14 cellular contexts compared by ENCODE assay signal in the genomic region with DNA sequence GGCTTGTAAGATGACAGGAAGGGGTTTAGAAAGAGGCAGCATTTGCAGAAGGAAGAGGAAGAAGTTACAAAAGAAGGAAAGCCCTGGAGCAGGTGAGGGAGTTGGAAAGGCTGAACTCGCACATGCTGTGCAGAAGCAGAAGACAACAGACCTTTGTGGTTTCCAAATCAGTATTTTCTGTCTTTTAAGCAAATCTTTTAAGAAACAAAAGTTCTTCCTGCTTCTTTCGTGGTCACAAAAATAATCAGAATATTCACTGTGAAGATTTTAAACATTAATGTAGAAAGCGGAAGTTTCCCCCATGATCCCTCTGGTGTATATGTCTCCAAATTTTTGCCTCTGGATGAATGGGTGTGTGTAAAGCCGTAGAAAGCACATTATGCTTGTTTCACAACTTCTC. TPM values are rescaled to one million over a fixed set of nuclear protein-coding genes. Genes with fewer than 3 reads are reported as not detected.
DNase-seq lines count a peak whose midpoint lies in the region; ATAC-seq and TF ChIP-seq lines count a peak whose summit lies in the region.
"Had no signal": no experiment of that assay in that cellular context is flagged by ENCODE, and none has a peak within 500 bp of the region (broad histone marks: within the 10 kb centered on the region; RNA-seq: fewer than 3 reads in every experiment).

No MANE protein-coding gene starts in this region.

- H3K27ac ChIP-seq in breast epithelium (peak overlapping the region; percentile 39 to 77), mammary epithelial cell (ENCODE audit: insufficient read depth, low read depth, low read length) (no peak overlapping the region), transverse colon (peak overlapping the region in 3 of 4 donors; percentile 4 to 72 (median 68)), right cardiac atrium (ENCODE audit: low read length) (no peak overlapping the region)
- H3K27ac ChIP-seq: prostate gland had no signal

- no peak overlapping the region for H3K4me3 Mint-ChIP-seq in WTC11

- no peak overlapping the region for H3K4me3 ChIP-seq in breast epithelium
- no peak overlapping the region for H3K4me3 ChIP-seq in mammary epithelial cell (replicated peaks in 1 of 3; ENCODE audit: insufficient read depth in 1 of 3, low read depth in 2 of 3, low read length in 3 of 3)
- no peak overlapping the region for H3K4me3 ChIP-seq in Jurkat, Clone E6-1 (ENCODE audit: low read length)
- no peak overlapping the region for H3K4me3 ChIP-seq in transverse colon
- no peak overlapping the region for H3K4me3 ChIP-seq in right cardiac atrium (ENCODE audit: low read length)
- H3K4me3 ChIP-seq: prostate gland had no signal

- dilution Hi-C loops in mammary epithelial cell (cut with HindIII; ENCODE audit: low sequenced_read_pairs) = no loop called here

- H3K9me3 Mint-ChIP-seq in WTC11 = peaks cover 25% of the 10 kb centered on the region

- ATAC-seq in WTC11 = no peak
- no peak for ATAC-seq in right cardiac atrium

- no peaks in the 10 kb centered on the region for H3K27me3 Mint-ChIP-seq in WTC11 (ENCODE audit: low read depth)

- no peak for TF ChIP-seq POLR2A in breast epithelium (IDR thresholded peaks at IDR 0.05)
- TF ChIP-seq POLR2A in transverse colon (IDR thresholded peaks at IDR 0.05) = no peak

- H3K79me2 ChIP-seq in mammary epithelial cell (ENCODE audit: insufficient read depth, low read length) = peaks cover 79% of the 10 kb centered on the region

- H3K9ac ChIP-seq in mammary epithelial cell (ENCODE audit: insufficient read depth, low read length) = no peak overlapping the region

- DNase-seq in breast epithelium (ENCODE audit: low spot score in 2 of 2) = no peak
- DNase-seq in mammary epithelial cell = no peak
- DNase-seq in Jurkat, Clone E6-1 (ENCODE audit: low read depth, low spot score) = peak; percentile 54
- no peak for DNase-seq in WTC11 (ENCODE audit: low spot score)
- DNase-seq in transverse colon = no peak
- no peak for DNase-seq in right cardiac atrium
- no peak for DNase-seq in GM10248 (ENCODE audit: extremely low spot score)
- no peak for DNase-seq in NK-92 (lab: John Stamatoyannopoulos, UW; ENCODE audit: unreplicated experiment)
- DNase-seq: activated T-cell treated with anti-CD3 and anti-CD28 coated beads for 4 hours, anterior cingulate cortex, dermis blood vessel endothelial cell, EL, mesendoderm had no signal

- H3K36me3 ChIP-seq in breast epithelium (no peaks in the 10 kb centered on the region), mammary epithelial cell (ENCODE audit: insufficient read depth, low read length) (no peaks in the 10 kb centered on the region), transverse colon (peaks cover 0 to 9% (median 0%) of the 10 kb centered on the region in 4 donors)
- H3K36me3 ChIP-seq: prostate gland had no signal

- POLR2A ChIA-PET in WTC11 (lab: Charles Lee) = no interaction called here
- POLR2A ChIA-PET in GM10248 (lab: Yijun Ruan, JAX) = no interaction called here

- WGBS in mammary epithelial cell (ENCODE audit: low coverage, missing lambda C conversion rate) = 89% methylated on average over 4 of the region's 4 CpGs
- 67 to 78% methylated on average over 4 of the region's 4 CpGs for WGBS in transverse colon (ENCODE audit: low coverage in 1 of 2), 2 donors
- 66% methylated on average over 4 of the region's 4 CpGs for WGBS in right cardiac atrium

- H3K9me3 ChIP-seq in breast epithelium = no peaks in the 10 kb centered on the region
- peaks cover 7% of the 10 kb centered on the region for H3K9me3 ChIP-seq in mammary epithelial cell (replicated peaks; ENCODE audit: insufficient read depth, low read length)
- peaks cover 3 to 6% of the 10 kb centered on the region in 2 donors for H3K9me3 ChIP-seq in transverse colon
- H3K9me3 ChIP-seq in right cardiac atrium (ENCODE audit: control insufficient read depth, low read length) = no peaks in the 10 kb centered on the region
- H3K9me3 ChIP-seq: prostate gland had no signal

- TF ChIP-seq EP300 in transverse colon (IDR thresholded peaks at IDR 0.05; ENCODE audit: low read depth) = no peak

- in situ Hi-C loops in mammary epithelial cell (cut with MboI; ENCODE audit: low sequenced_read_pairs in 2 of 2) (no loop called here), transverse colon (cut with MboI; ENCODE audit: low pct_ligation_motif_present in 1 of 4, low pct_unique_long_range_greater_than_20kb in 1 of 4, low sequenced_read_pairs in 3 of 4) (no loop called here)

- no peaks in the 10 kb centered on the region for H4K20me1 ChIP-seq in mammary epithelial cell (ENCODE audit: insufficient read depth, low read length)

- intact Hi-C loops in breast epithelium (cut with DNase I; ENCODE audit: low total_unique reads) = no loop called here
- intact Hi-C loops in mammary epithelial cell (cut with micrococcal nuclease) = no loop called here
- intact Hi-C loops in transverse colon (cut with DNase I; ENCODE audit: low total_unique reads) = no loop called here
- intact Hi-C loops in right cardiac atrium (cut with DNase I) = no loop called here

- H3K4me1 ChIP-seq in breast epithelium (no peaks in the 10 kb centered on the region), mammary epithelial cell (ENCODE audit: insufficient read depth, low read length) (peaks cover 6% of the 10 kb centered on the region), transverse colon (peaks cover 4 to 31% (median 8%) of the 10 kb centered on the region in 4 donors), right cardiac atrium (ENCODE audit: control insufficient read depth, insufficient read depth, low read length) (peaks cover 6% of the 10 kb centered on the region)
- H3K4me1 ChIP-seq: prostate gland had no signal

- CTCF ChIA-PET in mammary epithelial cell (lab: Charles Lee; ENCODE audit: low non-redundant PET) (no interaction called here), WTC11 (lab: Charles Lee) (no interaction called here), GM10248 (lab: Yijun Ruan, JAX) (no interaction called here)

- peak overlapping the region; percentile 83 for H3K27ac Mint-ChIP-seq in WTC11

- TF ChIP-seq CTCF in breast epithelium (IDR thresholded peaks at IDR 0.05) (no peak), mammary epithelial cell (conservative IDR thresholded peaks at IDR 0.05 in 1 of 2, IDR thresholded peaks at IDR 0.05 in 1 of 2; ENCODE audit: extremely low read depth in 1 of 2, insufficient read depth in 1 of 2, low read depth in 1 of 2, low read length in 2 of 2) (no peak), WTC11 (IDR thresholded peaks at IDR 0.05) (no peak), transverse colon (IDR thresholded peaks at IDR 0.05) (no peak), GM10248 (IDR thresholded peaks at IDR 0.05; ENCODE audit: control extremely low read depth, extremely low read depth, low read depth, missing control alignments) (no peak)

- no TSS peak for BruUV-seq in mammary epithelial cell (replicated peaks; lab: Mats Ljungman, UMichigan)

- no peak overlapping the region for H3K4me2 ChIP-seq in mammary epithelial cell (ENCODE audit: insufficient read depth, low read depth, low read length)

- H3K36me3 Mint-ChIP-seq in WTC11 = peaks cover 26% of the 10 kb centered on the region

- no peak overlapping the region for H2AFZ ChIP-seq in mammary epithelial cell (ENCODE audit: low read depth, low read length)

- H3K27me3 ChIP-seq in breast epithelium (no peaks in the 10 kb centered on the region), mammary epithelial cell (ENCODE audit: insufficient read depth, low read length) (no peaks in the 10 kb centered on the region), transverse colon (no peaks in the 10 kb centered on the region), right cardiac atrium (ENCODE audit: control insufficient read depth, insufficient read depth) (no peaks in the 10 kb centered on the region)

- peaks cover 14% of the 10 kb centered on the region for H3K4me1 Mint-ChIP-seq in WTC11

TF ChIP-seq in WTC11, 78 proteins besides CTCF, POLR2A, EP300 and RAD21 (continues in another document):
- TF ChIP-seq FOXP1 (CRISPR knock-in tag; IDR thresholded peaks at IDR 0.05; ENCODE audit: borderline replicate concordance) = no peak
- TF ChIP-seq, protein P1, sequence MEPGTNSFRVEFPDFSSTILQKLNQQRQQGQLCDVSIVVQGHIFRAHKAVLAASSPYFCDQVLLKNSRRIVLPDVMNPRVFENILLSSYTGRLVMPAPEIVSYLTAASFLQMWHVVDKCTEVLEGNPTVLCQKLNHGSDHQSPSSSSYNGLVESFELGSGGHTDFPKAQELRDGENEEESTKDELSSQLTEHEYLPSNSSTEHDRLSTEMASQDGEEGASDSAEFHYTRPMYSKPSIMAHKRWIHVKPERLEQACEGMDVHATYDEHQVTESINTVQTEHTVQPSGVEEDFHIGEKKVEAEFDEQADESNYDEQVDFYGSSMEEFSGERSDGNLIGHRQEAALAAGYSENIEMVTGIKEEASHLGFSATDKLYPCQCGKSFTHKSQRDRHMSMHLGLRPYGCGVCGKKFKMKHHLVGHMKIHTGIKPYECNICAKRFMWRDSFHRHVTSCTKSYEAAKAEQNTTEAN (CRISPR knock-in tag; IDR thresholded peaks at IDR 0.05) = no peak

RNA-seq across cellular contexts. Expression of a gene that starts 25.8 kb away (rescaled TPM):
- total RNA-seq in breast epithelium (10 to 100 TPM; 12.8 to 27.5 (median 24.4) TPM), mammary epithelial cell (10 to 100 TPM; 12.8 to 32.0 TPM), WTC11 (2021) (44.3 to 47.6 TPM (median 46.5 TPM) in 3 replicates), transverse colon (10 to 100 TPM; 28.5 to 58.4 (median 40.4) TPM), right cardiac atrium (10 to 100 TPM; 10.8 to 19.6 (median 13.7) TPM)
- polyA plus RNA-seq in mammary epithelial cell (17.6 TPM), right cardiac atrium (10.7 TPM)
- polyA minus RNA-seq in mammary epithelial cell = 60.2 TPM
- 157 TPM for polyA plus RNA-seq in Jurkat, Clone E6-1 (2012; ENCODE audit: insufficient read depth, insufficient read length)

RNA-seq across cellular contexts. Expression of a gene that starts 39.7 kb away (rescaled TPM):
- 10 to 100 TPM; 21.8 to 61.0 (median 43.6) TPM for total RNA-seq in breast epithelium
- total RNA-seq in mammary epithelial cell = 10 to 100 TPM; 26.5 to 64.8 TPM
- polyA plus RNA-seq in mammary epithelial cell = 41.8 TPM
- polyA minus RNA-seq in mammary epithelial cell = 90.8 TPM
- 97.9 TPM for polyA plus RNA-seq in Jurkat, Clone E6-1 (2012; ENCODE audit: insufficient read depth, insufficient read length)
- total RNA-seq in WTC11 (2021) = 100 to 111 TPM (median 102 TPM) in 3 replicates
- 100 to 1,000 TPM in 1 of 4 donors, 10 to 100 TPM in 3; 29.1 to 112 (median 42.6) TPM for total RNA-seq in transverse colon
- total RNA-seq in right cardiac atrium = 10 to 100 TPM; 35.0 to 62.3 (median 47.2) TPM
- polyA plus RNA-seq in right cardiac atrium = 17.4 TPM

Comparison
In these comparisons a context has a peak if more than half of its experiments do, and no peak if none do; other contexts are left out.
1. H3K27ac ChIP-seq: peak in breast epithelium (2 of 2) and transverse colon (3 of 4); none in mammary epithelial cell (single experiment) and right cardiac atrium (single experiment).